ENCODE assay signal across 17 cellular contexts in the genomic region with DNA sequence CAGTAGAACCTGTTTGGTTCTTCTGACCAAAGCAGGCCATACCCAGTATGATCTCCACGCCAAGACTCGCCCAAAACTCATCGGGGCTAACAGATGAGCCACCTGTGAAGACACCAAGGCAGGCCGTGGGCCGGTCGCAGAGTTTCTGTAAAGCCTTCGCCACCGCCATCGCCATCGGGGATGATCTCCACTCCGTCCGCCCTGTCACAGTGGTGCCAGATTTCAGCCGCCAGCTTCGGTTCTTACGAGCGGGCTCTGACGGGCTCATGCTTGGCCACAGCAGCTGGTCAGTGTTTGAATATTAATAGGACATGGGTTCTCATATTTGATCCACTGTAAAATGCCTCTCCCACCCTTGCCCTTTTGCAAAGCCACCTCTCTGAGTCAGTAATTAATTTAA.
"Had no signal": no experiment of that assay in that cellular context is flagged by ENCODE, and none has a peak within 500 bp of the region (broad histone marks: within the 10 kb centered on the region; RNA-seq: fewer than 3 reads in every experiment).

No MANE protein-coding gene starts in this region.

- H3K4me1 ChIP-seq: tibial artery, upper lobe of left lung, uterus had no signal

- H3K9me3 Mint-ChIP-seq: effector memory CD8-positive, alpha-beta T cell; immature natural killer cell; naive thymus-derived CD8-positive, alpha-beta T cell had no signal

- H3K27me3 Mint-ChIP-seq: effector memory CD8-positive, alpha-beta T cell had no signal

- H3K4me3 ChIP-seq: lung, tibial artery, upper lobe of left lung, uterus had no signal

- ATAC-seq: effector memory CD8-positive, alpha-beta T cell; left colon; left ventricle myocardium superior; naive thymus-derived CD8-positive, alpha-beta T cell had no signal

- DNase-seq: effector memory CD8-positive, alpha-beta T cell; esophagus squamous epithelium; foreskin fibroblast; immature natural killer cell; kidney; left colon; left ventricle myocardium superior; mesenchymal stem cell; naive thymus-derived CD8-positive, alpha-beta T cell; small intestine; stimulated activated CD4-positive, alpha-beta T cell treated with anti-CD3 and anti-CD28 coated beads, Interleukin-12 subunit alpha, Interleukin-12 subunit beta, amount 100 ng/mL, for 4 hours; stimulated activated naive CD4-positive, alpha-beta T cell treated with Interleukin-2 at 50 U/mL for 16 hours; tibial artery; uterus had no signal

- H3K4me3 Mint-ChIP-seq: effector memory CD8-positive, alpha-beta T cell; immature natural killer cell; naive thymus-derived CD8-positive, alpha-beta T cell had no signal

- H3K27ac ChIP-seq: esophagus squamous epithelium, tibial artery, upper lobe of left lung, uterus had no signal

- H3K9me3 ChIP-seq: esophagus squamous epithelium, suprapubic skin, tibial artery, upper lobe of left lung, uterus had no signal

- H3K36me3 Mint-ChIP-seq: immature natural killer cell; naive thymus-derived CD8-positive, alpha-beta T cell had no signal

- H3K27ac Mint-ChIP-seq: effector memory CD8-positive, alpha-beta T cell; immature natural killer cell; naive thymus-derived CD8-positive, alpha-beta T cell had no signal

- H3K27me3 ChIP-seq: upper lobe of left lung had no signal

- H3K4me1 Mint-ChIP-seq: immature natural killer cell; naive thymus-derived CD8-positive, alpha-beta T cell had no signal

- H3K36me3 ChIP-seq: esophagus squamous epithelium, suprapubic skin, tibial artery, upper lobe of left lung, uterus had no signal
